ENCODE assay signal across 8 cellular contexts in the genomic region with DNA sequence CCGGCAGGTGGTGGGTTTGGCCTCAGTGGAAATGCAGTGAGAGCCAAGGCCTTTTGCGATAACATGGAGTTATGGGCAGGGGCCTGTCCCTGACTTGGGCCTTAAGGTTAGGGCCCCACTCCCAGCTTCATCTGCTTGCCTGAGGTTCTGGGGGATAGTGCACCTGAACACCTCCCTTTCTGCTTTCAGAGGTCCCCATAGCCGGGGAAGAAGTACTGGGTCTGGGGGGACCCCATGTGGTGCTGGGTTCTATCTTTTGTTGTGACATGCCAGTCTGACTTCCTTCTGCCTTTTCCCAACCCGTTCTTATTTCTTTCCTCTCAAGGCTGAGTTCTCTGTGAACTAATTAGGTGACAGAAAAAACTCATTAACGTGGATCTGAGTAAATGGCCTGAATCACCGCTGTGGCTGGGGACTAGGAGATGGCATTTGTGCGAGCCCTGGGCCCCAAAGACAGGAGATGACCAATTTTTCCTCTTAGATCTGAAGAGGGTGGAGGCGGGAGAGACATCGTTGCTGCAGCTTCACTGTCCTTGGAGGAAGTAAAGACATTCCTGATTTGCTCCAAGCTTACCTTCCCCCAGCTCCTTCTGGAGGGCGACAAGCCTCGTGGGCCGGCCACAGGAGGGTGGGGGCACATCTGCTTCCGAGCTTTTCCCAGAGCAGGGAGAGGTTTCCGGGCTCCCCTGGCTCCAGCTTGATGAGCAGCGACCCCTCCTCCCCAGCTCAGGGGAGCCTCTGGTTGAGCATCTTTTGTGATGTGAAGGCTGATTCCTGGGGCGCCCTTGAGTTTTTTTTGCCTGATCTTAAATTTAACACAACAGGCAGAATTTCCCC. TPM values are rescaled to one million over a fixed set of nuclear protein-coding genes. Genes with fewer than 3 reads are reported as not detected.
DNase-seq lines count a peak whose midpoint lies in the region; ATAC-seq, FAIRE-seq and TF ChIP-seq lines count a peak whose summit lies in the region.

No MANE protein-coding gene starts in this region.

- H3K4me3 ChIP-seq in GM06990 (replicated peaks; ENCODE audit: low read depth, low read length): peak overlapping the region; percentile 88
- H3K4me3 ChIP-seq in epithelial cell of proximal tubule (ENCODE audit: low read depth, low read length): peak overlapping the region; percentile 91
- peak overlapping the region; percentile 74 to 79 (median 76) for H3K4me3 ChIP-seq in pancreas

- H3K4me1 ChIP-seq in pancreas: peaks cover 16 to 33% (median 19%) of the 10 kb centered on the region in 3 donors

- intact Hi-C loops in pancreas (cut with DNase I): no loop called here

- TF ChIP-seq CTCF in GM06990 (IDR thresholded peaks at IDR 0.05; ENCODE audit: insufficient read depth, low read length, poor library complexity, severe bottlenecking) (no peak), epithelial cell of proximal tubule (conservative IDR thresholded peaks at IDR 0.05; ENCODE audit: low read depth, low read length) (no peak), pancreas (IDR thresholded peaks at IDR 0.05) (no peak)

- H3K27me3 ChIP-seq in GM06990 (replicated peaks; ENCODE audit: control insufficient read depth, insufficient read depth, low read length) (no peaks in the 10 kb centered on the region), pancreas (no peaks in the 10 kb centered on the region)

- DNase-seq in GM06990 (ENCODE audit: extremely low read depth, insufficient read length) (no peak), RKO (ENCODE audit: low spot score) (peak; percentile 67), epithelial cell of proximal tubule (ENCODE audit: low read depth) (no peak), pancreas (peak in 1 of 6 donors; percentile 40), NCI-H2081 (lab: John Stamatoyannopoulos, UW) (no peak), pons (ENCODE audit: low spot score) (no peak)

- FAIRE-seq in pancreas (lab: Jason Lieb, UNC): no peak

- ATAC-seq in pancreas (no peak), GM18867 (IDR thresholded peaks at IDR 0.05; ENCODE audit: unreplicated experiment) (no peak), GM21786 (IDR thresholded peaks at IDR 0.05; ENCODE audit: unreplicated experiment) (no peak)

- peak overlapping the region; percentile 76 to 85 (median 81) for H3K27ac ChIP-seq in pancreas

- WGBS in pancreas, 2 donors: 31 to 34% methylated on average over 16 of the region's 16 CpGs

- H3K36me3 ChIP-seq in GM06990 (ENCODE audit: control insufficient read depth, insufficient read depth, low read length): no peaks in the 10 kb centered on the region; the same call in 1 of the 2 replicates
- no peaks in the 10 kb centered on the region for H3K36me3 ChIP-seq in pancreas

- H3K9me3 ChIP-seq in pancreas: no peaks in the 10 kb centered on the region

RNA-seq across cellular contexts. Expression of a gene that starts 2.0 kb away (rescaled TPM):
- total RNA-seq in epithelial cell of proximal tubule (54.1 and 60.1 TPM in 2 replicates), pancreas (10 to 100 TPM; 41.5 to 81.0 (median 54.7) TPM)
- 10 to 100 TPM; 89.8 to 93.9 TPM for polyA plus RNA-seq in pancreas

RNA-seq across cellular contexts. Expression of a gene that starts 4.9 kb away (rescaled TPM):
- 73.7 and 94.9 TPM in 2 replicates for total RNA-seq in epithelial cell of proximal tubule
- 10 to 100 TPM; 34.5 to 49.8 (median 39.3) TPM for total RNA-seq in pancreas
- 100 to 1,000 TPM in 1 of 2 donors, 10 to 100 TPM in 1; 52.8 to 103 TPM for polyA plus RNA-seq in pancreas

RNA-seq across cellular contexts. Expression of a gene that starts 7.6 kb away (rescaled TPM):
- total RNA-seq in epithelial cell of proximal tubule (61.2 and 89.8 TPM in 2 replicates), pancreas (10 to 100 TPM; 23.5 to 51.1 (median 35.9) TPM)
- polyA plus RNA-seq in pancreas: 100 to 1,000 TPM; 178 to 265 TPM

RNA-seq across cellular contexts. Expression of a gene that starts 28.8 kb away (rescaled TPM):
- total RNA-seq in epithelial cell of proximal tubule (115 and 164 TPM in 2 replicates), pancreas (100 to 1,000 TPM in 1 of 6 donors, 10 to 100 TPM in 5; 69.2 to 117 (median 85.5) TPM)
- polyA plus RNA-seq in pancreas: 100 to 1,000 TPM; 188 to 211 TPM

RNA-seq across cellular contexts. Expression of a gene that starts 30.5 kb away (rescaled TPM):
- total RNA-seq in epithelial cell of proximal tubule (19.3 and 21.1 TPM in 2 replicates), pancreas (1 to 10 TPM; 3.7 to 7.0 (median 4.8) TPM)
- polyA plus RNA-seq in pancreas: 1 to 10 TPM; 4.6 to 7.8 TPM
